Comparison of ENCODE assay signal across 15 cellular contexts in the genomic region with DNA sequence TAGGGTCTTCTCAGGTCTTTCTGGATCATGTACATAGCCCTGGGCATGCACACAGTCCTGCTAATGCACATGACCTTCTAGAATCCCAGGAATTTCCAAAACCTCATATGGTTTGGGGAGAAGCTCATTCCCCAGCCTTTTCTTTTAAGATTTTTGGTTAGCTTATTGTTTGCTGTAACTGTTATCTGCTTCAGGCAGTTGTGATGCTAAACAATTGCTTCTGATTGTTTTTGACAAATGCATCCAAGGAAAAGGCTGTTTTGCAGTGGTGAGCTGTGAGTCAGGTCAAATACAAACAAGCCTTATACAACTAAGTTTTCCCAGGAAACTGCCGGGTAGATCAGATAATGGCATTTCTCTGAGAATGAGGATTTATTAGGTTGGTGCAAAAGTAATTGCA.
"Had no signal": no experiment of that assay in that cellular context is flagged by ENCODE, and none has a peak within 500 bp of the region (broad histone marks: within the 10 kb centered on the region; RNA-seq: fewer than 3 reads in every experiment).

No MANE protein-coding gene starts in this region.

- H3K27ac ChIP-seq: dorsolateral prefrontal cortex, psoas muscle, testis, WERI-Rb-1 had no signal

- H3K27me3 ChIP-seq: dorsolateral prefrontal cortex, ovary, testis had no signal

- H3K36me3 ChIP-seq: ovary had no signal

- DNase-seq: activated CD4-positive, alpha-beta T cell treated with anti-CD3 and anti-CD28 coated beads for 1 hour; activated gamma-delta T cell treated with Interleukin-2 at 50 U/mL for 16 hours; amniotic stem cell; caudate nucleus; dorsolateral prefrontal cortex; immature natural killer cell; left ventricle myocardium superior; mesenchymal stem cell; natural killer cell; ovary; psoas muscle; stimulated activated CD4-positive, alpha-beta T cell treated with anti-CD3 and anti-CD28 coated beads, Interleukin-4, amount 100 ng/mL, for 24 hours; T-helper 17 cell; testis; WERI-Rb-1 had no signal

- H3K9me3 ChIP-seq: testis had no signal

- H3K4me3 ChIP-seq: dorsolateral prefrontal cortex, ovary, psoas muscle, testis had no signal

- H3K4me1 ChIP-seq: psoas muscle, testis had no signal
